Comparison of ENCODE assay signal across 19 cellular contexts in genomic region chr13:85661639-85662038, GRCh38.
DNase-seq lines count a peak whose midpoint lies in the region; ATAC-seq and TF ChIP-seq lines count a peak whose summit lies in the region.
"Had no signal": no experiment of that assay in that cellular context is flagged by ENCODE, and none has a peak within 500 bp of the region (broad histone marks: within the 10 kb centered on the region; RNA-seq: fewer than 3 reads in every experiment).

No MANE protein-coding gene starts in this region.

- H3K4me2 ChIP-seq in SK-N-SH (no peak overlapping the region), neural cell (ENCODE audit: low read length) (no peak overlapping the region), Karpas-422 (ENCODE audit: low read depth, low read length, poor library complexity, severe bottlenecking) (no peak overlapping the region)
- H3K4me2 ChIP-seq: A549, BLaER1 had no signal

- H3K9me3 ChIP-seq in SK-N-SH (no peaks in the 10 kb centered on the region), neural cell (ENCODE audit: low read length) (no peaks in the 10 kb centered on the region), Karpas-422 (ENCODE audit: low read length) (no peaks in the 10 kb centered on the region)
- H3K9me3 ChIP-seq: BLaER1 had no signal

- peak; percentile 39 for DNase-seq in NCI-H1105 treated with DMSO at 0.1 percent for 48 hours (lab: John Stamatoyannopoulos, UW)
- no peak for DNase-seq in NCI-H1105 (lab: John Stamatoyannopoulos, UW)
- DNase-seq in SK-N-SH = no peak
- peak; percentile 14 for DNase-seq in skeletal muscle cell (ENCODE audit: low read depth)
- no peak for DNase-seq in Karpas-422
- DNase-seq: Calu3; CD8-positive, alpha-beta T cell; DMS79 treated with DMSO at 0.1 percent for 48 hours; GOT3; H7; HFFc6 had no signal

- H3K27ac ChIP-seq in SK-N-SH (ENCODE audit: low read depth in 2 of 2, low read length in 1 of 2) = peak overlapping the region; percentile 29 to 38; a peak in 2 of 4 replicates
- H3K27ac ChIP-seq in neural cell (ENCODE audit: low read length) = peak overlapping the region; percentile 67
- no peak overlapping the region for H3K27ac ChIP-seq in Karpas-422 (ENCODE audit: low read length)
- H3K27ac ChIP-seq: 22Rv1, A549, BLaER1 had no signal

- no peak overlapping the region for H2AFZ ChIP-seq in SK-N-SH (ENCODE audit: low read depth)
- H2AFZ ChIP-seq in neural cell (ENCODE audit: low read depth, low read length) = no peak overlapping the region
- no peak overlapping the region for H2AFZ ChIP-seq in Karpas-422 (ENCODE audit: low read length)

- H3K4me1 ChIP-seq in SK-N-SH (ENCODE audit: control insufficient read depth in 1 of 2, insufficient read depth in 2 of 2, low read depth in 1 of 2, low read length in 1 of 2) (peaks cover 4 to 12% of the 10 kb centered on the region in 2 experiments; a peak in 3 of 4 replicates), Karpas-422 (ENCODE audit: low read length) (peaks cover 3% of the 10 kb centered on the region)
- H3K4me1 ChIP-seq: BLaER1 had no signal

- CTCF ChIA-PET in SK-N-SH (lab: Yijun Ruan, JAX) = no interaction called here

- H3K36me3 ChIP-seq in SK-N-SH (replicated peaks in 1 of 2; ENCODE audit: control insufficient read depth in 1 of 2, insufficient read depth in 2 of 2, low read length in 1 of 2) (no peaks in the 10 kb centered on the region), neural cell (ENCODE audit: insufficient read depth, low read length) (no peaks in the 10 kb centered on the region), Karpas-422 (ENCODE audit: insufficient read depth, low read length) (no peaks in the 10 kb centered on the region)
- H3K36me3 ChIP-seq: BLaER1 had no signal

- H4K20me1 ChIP-seq in SK-N-SH (ENCODE audit: insufficient read depth) = no peaks in the 10 kb centered on the region
- no peaks in the 10 kb centered on the region for H4K20me1 ChIP-seq in neural cell (ENCODE audit: insufficient read depth)
- no peaks in the 10 kb centered on the region for H4K20me1 ChIP-seq in Karpas-422 (ENCODE audit: insufficient read depth, low read depth, low read length)
- H4K20me1 ChIP-seq: BLaER1 had no signal

- POLR2A ChIA-PET in SK-N-SH (lab: Yijun Ruan, JAX) = no interaction called here

- TF ChIP-seq EP300 in SK-N-SH (IDR thresholded peaks at IDR 0.05; ENCODE audit: borderline replicate concordance in 1 of 2, low read depth in 1 of 2, low read length in 1 of 2) (0 out of 4 replicates have a peak, but pooled peaks of 1 of the 2 experiments have one; percentile 14), neural cell (conservative IDR thresholded peaks at IDR 0.05; ENCODE audit: poor library complexity, severe bottlenecking) (no peak)

- no peak overlapping the region for H3K4me3 ChIP-seq in SK-N-SH (ENCODE audit: low read depth in 2 of 2, low read length in 1 of 2)
- H3K4me3 ChIP-seq in neural cell (ENCODE audit: low read length) = no peak overlapping the region
- H3K4me3 ChIP-seq in skeletal muscle cell (ENCODE audit: low read depth, low read length) = no peak overlapping the region
- H3K4me3 ChIP-seq in Karpas-422 (ENCODE audit: low read length) = no peak overlapping the region
- H3K4me3 ChIP-seq: A549, BLaER1, GM12878 had no signal

- H3K9me2 ChIP-seq in SK-N-SH (no peaks in the 10 kb centered on the region), neural cell (ENCODE audit: insufficient read depth, low read length) (no peaks in the 10 kb centered on the region), Karpas-422 (replicated peaks; ENCODE audit: insufficient read depth, low read length) (no peaks in the 10 kb centered on the region)

- H3K9ac ChIP-seq in SK-N-SH (no peak overlapping the region), neural cell (ENCODE audit: low read length) (no peak overlapping the region), Karpas-422 (ENCODE audit: low read length) (no peak overlapping the region)
- H3K9ac ChIP-seq: BLaER1 had no signal

- no peaks in the 10 kb centered on the region for H3K27me3 ChIP-seq in SK-N-SH (ENCODE audit: insufficient read depth)
- H3K27me3 ChIP-seq in neural cell (ENCODE audit: insufficient read depth, low read depth, low read length) = no peaks in the 10 kb centered on the region
- no peaks in the 10 kb centered on the region for H3K27me3 ChIP-seq in Karpas-422 (ENCODE audit: low read length)
- H3K27me3 ChIP-seq: BLaER1 had no signal

- TF ChIP-seq CTCF in SK-N-SH (IDR thresholded peaks at IDR 0.05) (no peak), neural cell (IDR thresholded peaks at IDR 0.05; ENCODE audit: poor library complexity, severe bottlenecking) (no peak)

- TF ChIP-seq RAD21 in SK-N-SH (IDR thresholded peaks at IDR 0.05; ENCODE audit: low read length) (no peak), neural cell (conservative IDR thresholded peaks at IDR 0.05) (no peak)

- ATAC-seq in GM19467 (IDR thresholded peaks at IDR 0.05; ENCODE audit: unreplicated experiment) (no peak), GM21723 (IDR thresholded peaks at IDR 0.05; ENCODE audit: unreplicated experiment) (no peak)
- ATAC-seq: A549; CD8-positive, alpha-beta T cell; GM12878; HCT116 had no signal

- H3K79me2 ChIP-seq in SK-N-SH (ENCODE audit: insufficient read depth) = no peaks in the 10 kb centered on the region
- no peaks in the 10 kb centered on the region for H3K79me2 ChIP-seq in neural cell (replicated peaks; ENCODE audit: insufficient read depth, low read length)
- no peaks in the 10 kb centered on the region for H3K79me2 ChIP-seq in Karpas-422 (ENCODE audit: low read length)

- H3F3A ChIP-seq in SK-N-SH (replicated peaks; ENCODE audit: insufficient read depth) (no peaks in the 10 kb centered on the region), neural cell (ENCODE audit: insufficient read depth, low read length, poor library complexity, severe bottlenecking) (no peaks in the 10 kb centered on the region)

TF ChIP-seq in SK-N-SH, 30 proteins besides CTCF, POLR2A, EP300 and RAD21 (continues in another document):
- TF ChIP-seq REST (IDR thresholded peaks at IDR 0.05; ENCODE audit: low read depth, low read length) = no peak
- no peak for TF ChIP-seq TAF1 (IDR thresholded peaks at IDR 0.05; ENCODE audit: borderline replicate concordance, low read depth, low read length)
- no peak for TF ChIP-seq JUND (IDR thresholded peaks at IDR 0.05)

TF ChIP-seq in neural cell, 6 proteins besides CTCF, POLR2A, EP300 and RAD21:
- TF ChIP-seq EZH2 (IDR thresholded peaks at IDR 0.05; ENCODE audit: borderline replicate concordance, insufficient read depth, low read length, poor library complexity, severe bottlenecking) (no peak), MXI1 (conservative IDR thresholded peaks at IDR 0.05; ENCODE audit: poor library complexity, severe bottlenecking) (no peak), TAF1 (IDR thresholded peaks at IDR 0.05; ENCODE audit: low read depth) (no peak), POLR2AphosphoS5 (IDR thresholded peaks at IDR 0.05) (no peak), SMC3 (conservative IDR thresholded peaks at IDR 0.05; ENCODE audit: poor library complexity) (no peak), REST (IDR thresholded peaks at IDR 0.05; ENCODE audit: borderline replicate concordance) (no peak)

Comparison
In these comparisons a context has a peak if more than half of its experiments do, and no peak if none do; other contexts are left out.
1. DNase-seq: peak in NCI-H1105 treated with DMSO at 0.1 percent for 48 hours (single experiment) and skeletal muscle cell (single experiment); none in NCI-H1105 (single experiment), SK-N-SH (single experiment) and Karpas-422 (single experiment).